Comparison of ENCODE assay signal across 18 cellular contexts in genomic region chr11:79242616-79243015, GRCh38.
"Had no signal": no experiment of that assay in that cellular context is flagged by ENCODE, and none has a peak within 500 bp of the region (broad histone marks: within the 10 kb centered on the region; RNA-seq: fewer than 3 reads in every experiment).

No MANE protein-coding gene starts in this region.

- DNase-seq: activated CD4-positive, CD25-positive, alpha-beta regulatory T cell treated with anti-CD3 and anti-CD28 coated beads, Interleukin-2, amount 50 U/mL, for 72 hours; activated naive CD4-positive, alpha-beta T cell treated with Interleukin-2 at 50 U/mL for 16 hours; body of pancreas; central memory CD4-positive, alpha-beta T cell; effector memory CD8-positive, alpha-beta T cell; hypothalamus; kidney; left ventricle myocardium inferior; mucosa of descending colon; naive thymus-derived CD4-positive, alpha-beta T cell; stimulated activated CD4-positive, alpha-beta T cell treated with anti-CD3 and anti-CD28 coated beads, Interleukin-4, amount 100 ng/mL, for 24 hours; stimulated activated naive CD4-positive, alpha-beta T cell; substantia nigra; T-cell; T-helper 9 cell; transverse colon had no signal

- H3K36me3 Mint-ChIP-seq: naive thymus-derived CD4-positive, alpha-beta T cell; T-cell had no signal

- H3K4me1 Mint-ChIP-seq: naive thymus-derived CD4-positive, alpha-beta T cell; T-cell had no signal

- H3K27ac Mint-ChIP-seq: effector memory CD8-positive, alpha-beta T cell; naive thymus-derived CD4-positive, alpha-beta T cell; T-cell had no signal

- H3K36me3 ChIP-seq: left ventricle myocardium inferior, right atrium auricular region, transverse colon had no signal

- H3K4me1 ChIP-seq: body of pancreas had no signal

- H3K4me3 Mint-ChIP-seq: effector memory CD8-positive, alpha-beta T cell; naive thymus-derived CD4-positive, alpha-beta T cell; T-cell had no signal

- H3K9me3 ChIP-seq: body of pancreas, left ventricle myocardium inferior, mucosa of descending colon, right atrium auricular region, transverse colon had no signal

- H3K27me3 ChIP-seq: body of pancreas, right atrium auricular region, transverse colon had no signal

- H3K4me3 ChIP-seq: body of pancreas, left ventricle myocardium inferior, mucosa of descending colon, right atrium auricular region, skin epidermis, transverse colon had no signal

- ATAC-seq: body of pancreas; effector memory CD8-positive, alpha-beta T cell; mucosa of descending colon; naive thymus-derived CD4-positive, alpha-beta T cell; T-cell had no signal

- H3K27ac ChIP-seq: body of pancreas, right atrium auricular region, transverse colon had no signal

- H3K9me3 Mint-ChIP-seq: T-cell had no signal
